9 cellular contexts compared by ENCODE assay signal in genomic region chr19:17090501-17091074, GRCh38. TPM values are rescaled to one million over a fixed set of nuclear protein-coding genes. Genes with fewer than 3 reads are reported as not detected.
DNase-seq lines count a peak whose midpoint lies in the region; ATAC-seq and TF ChIP-seq lines count a peak whose summit lies in the region.
"Had no signal": no experiment of that assay in that cellular context is flagged by ENCODE, and none has a peak within 500 bp of the region (broad histone marks: within the 10 kb centered on the region; RNA-seq: fewer than 3 reads in every experiment).

No MANE protein-coding gene starts in this region.

- H3K27ac Mint-ChIP-seq in IgD-negative memory B cell, result peak overlapping the region; percentile 82 to 92 (median 90)
- peak overlapping the region; percentile 68 for H3K27ac Mint-ChIP-seq in activated CD8-positive, alpha-beta memory T cell treated with anti-CD3 and anti-CD28 coated beads, Interleukin-2, amount 10 ng/mL, durations not matched to agents 7 days and 5 days

- ATAC-seq in activated CD8-positive, alpha-beta memory T cell treated with anti-CD3 and anti-CD28 coated beads, Interleukin-2, amount 10 ng/mL, durations not matched to agents 7 days and 5 days, result peak; percentile 50
- ATAC-seq in foreskin keratinocyte, result no peak

- CTCF ChIA-PET in activated CD8-positive, alpha-beta memory T cell treated with anti-CD3 and anti-CD28 coated beads, Interleukin-2, amount 10 ng/mL, durations not matched to agents 7 days and 5 days (lab: Charles Lee), result interaction anchor here (1.0 to 1.4 kb wide), 4 partner anchors 11 to 63 kb away, joined by 3 to 5 read pairs (median 4); no protein-coding TSS in a partner anchor

- no peaks in the 10 kb centered on the region for H3K36me3 ChIP-seq in prostate gland

- H3K4me1 Mint-ChIP-seq in IgD-negative memory B cell, result peaks cover 18 to 37% (median 27%) of the 10 kb centered on the region in 3 donors
- peaks cover 49% of the 10 kb centered on the region for H3K4me1 Mint-ChIP-seq in activated CD8-positive, alpha-beta memory T cell treated with anti-CD3 and anti-CD28 coated beads, Interleukin-2, amount 10 ng/mL, durations not matched to agents 7 days and 5 days

- DNase-seq in activated CD8-positive, alpha-beta memory T cell treated with anti-CD3 and anti-CD28 coated beads, Interleukin-2, amount 10 ng/mL, durations not matched to agents 7 days and 5 days, result peak; percentile 59
- no peak for DNase-seq in foreskin keratinocyte
- peak; percentile 44 for DNase-seq in stimulated activated naive CD4-positive, alpha-beta T cell treated with Interleukin-2 at 50 U/mL for 16 hours (lab: John Stamatoyannopoulos, UW)
- DNase-seq in effector CD4-positive, alpha-beta T cell, result no peak
- DNase-seq in NCI-H345 treated with DMSO at 0.1 percent for 48 hours (lab: John Stamatoyannopoulos, UW; ENCODE audit: unreplicated experiment), result no peak
- DNase-seq in prostate gland (ENCODE audit: low spot score), result no peak
- no peak for DNase-seq in NOMO-1 treated with dmso at 0.1 percent for 144 hours (lab: John Stamatoyannopoulos, UW; ENCODE audit: unreplicated experiment)
- DNase-seq: MM.1S had no signal

- TF ChIP-seq CTCF in foreskin keratinocyte (conservative IDR thresholded peaks at IDR 0.05) (no peak), prostate gland (IDR thresholded peaks at IDR 0.05) (no peak)

- no peaks in the 10 kb centered on the region for H3K9me3 ChIP-seq in prostate gland

- intact Hi-C loops in prostate gland (cut with DNase I), result no loop called here

- no peak overlapping the region for H3K4me3 ChIP-seq in prostate gland

- no peaks in the 10 kb centered on the region for H3K27me3 Mint-ChIP-seq in IgD-negative memory B cell
- H3K27me3 Mint-ChIP-seq in activated CD8-positive, alpha-beta memory T cell treated with anti-CD3 and anti-CD28 coated beads, Interleukin-2, amount 10 ng/mL, durations not matched to agents 7 days and 5 days, result no peaks in the 10 kb centered on the region

- peak overlapping the region; percentile 53 for H3K27ac ChIP-seq in foreskin keratinocyte
- no peak overlapping the region for H3K27ac ChIP-seq in prostate gland

- no peak for TF ChIP-seq POLR2A in prostate gland (IDR thresholded peaks at IDR 0.05)

- H3K9me3 Mint-ChIP-seq in IgD-negative memory B cell, result no peaks in the 10 kb centered on the region
- H3K9me3 Mint-ChIP-seq in activated CD8-positive, alpha-beta memory T cell treated with anti-CD3 and anti-CD28 coated beads, Interleukin-2, amount 10 ng/mL, durations not matched to agents 7 days and 5 days (ENCODE audit: low read depth), result no peaks in the 10 kb centered on the region

- H3K27me3 ChIP-seq in foreskin keratinocyte (no peaks in the 10 kb centered on the region), prostate gland (replicated peaks; ENCODE audit: insufficient read depth) (no peaks in the 10 kb centered on the region)

- 78% methylated on average over 13 of the region's 13 CpGs for WGBS in prostate gland

- peak overlapping the region in 3 of 4 donors; percentile 4 to 82 (median 66) for H3K4me3 Mint-ChIP-seq in IgD-negative memory B cell
- H3K4me3 Mint-ChIP-seq in activated CD8-positive, alpha-beta memory T cell treated with anti-CD3 and anti-CD28 coated beads, Interleukin-2, amount 10 ng/mL, durations not matched to agents 7 days and 5 days, result no peak overlapping the region

- H3K4me1 ChIP-seq in foreskin keratinocyte (peaks cover 4% of the 10 kb centered on the region), prostate gland (replicated peaks) (no peaks in the 10 kb centered on the region)

- H3K36me3 Mint-ChIP-seq in IgD-negative memory B cell, result peaks cover 2% of the 10 kb centered on the region
- peaks cover 29% of the 10 kb centered on the region for H3K36me3 Mint-ChIP-seq in activated CD8-positive, alpha-beta memory T cell treated with anti-CD3 and anti-CD28 coated beads, Interleukin-2, amount 10 ng/mL, durations not matched to agents 7 days and 5 days

RNA-seq across cellular contexts. Expression of gene MYO9B, which starts 15.0 kb away (rescaled TPM):
- polyA plus RNA-seq in IgD-negative memory B cell (26.9 TPM), foreskin keratinocyte (29.1 and 32.6 TPM in 2 replicates)
- total RNA-seq in activated CD8-positive, alpha-beta memory T cell treated with anti-CD3 and anti-CD28 coated beads, Interleukin-2, amount 10 ng/mL, durations not matched to agents 7 days and 5 days, result 100 to 1,000 TPM; 280 to 356 TPM
- total RNA-seq in foreskin keratinocyte (41.3 and 48.6 TPM in 2 replicates), prostate gland (100 to 1,000 TPM in 1 of 2 donors, 10 to 100 TPM in 1; 50.9 to 208 TPM)

RNA-seq across cellular contexts. Expression of gene HAUS8, which starts 15.3 kb away (rescaled TPM):
- polyA plus RNA-seq in IgD-negative memory B cell (11.4 TPM), foreskin keratinocyte (18.7 and 20.6 TPM in 2 replicates)
- total RNA-seq in activated CD8-positive, alpha-beta memory T cell treated with anti-CD3 and anti-CD28 coated beads, Interleukin-2, amount 10 ng/mL, durations not matched to agents 7 days and 5 days, result 10 to 100 TPM; 62.1 to 73.0 TPM
- total RNA-seq in foreskin keratinocyte (15.6 and 18.1 TPM in 2 replicates), prostate gland (10 to 100 TPM in 1 of 2 donors, 1 to 10 TPM in 1; 6.5 to 15.3 TPM)

Comparison
In these comparisons a context has a peak if more than half of its experiments do, and no peak if none do; other contexts are left out.
1. DNase-seq: peak in activated CD8-positive, alpha-beta memory T cell treated with anti-CD3 and anti-CD28 coated beads, Interleukin-2, amount 10 ng/mL, durations not matched to agents 7 days and 5 days (single experiment) and stimulated activated naive CD4-positive, alpha-beta T cell treated with Interleukin-2 at 50 U/mL for 16 hours (single experiment); none in foreskin keratinocyte (0 of 2), effector CD4-positive, alpha-beta T cell (single experiment), NCI-H345 treated with DMSO at 0.1 percent for 48 hours (single experiment), prostate gland (single experiment) and NOMO-1 treated with dmso at 0.1 percent for 144 hours (single experiment).